In the genomic region with DNA sequence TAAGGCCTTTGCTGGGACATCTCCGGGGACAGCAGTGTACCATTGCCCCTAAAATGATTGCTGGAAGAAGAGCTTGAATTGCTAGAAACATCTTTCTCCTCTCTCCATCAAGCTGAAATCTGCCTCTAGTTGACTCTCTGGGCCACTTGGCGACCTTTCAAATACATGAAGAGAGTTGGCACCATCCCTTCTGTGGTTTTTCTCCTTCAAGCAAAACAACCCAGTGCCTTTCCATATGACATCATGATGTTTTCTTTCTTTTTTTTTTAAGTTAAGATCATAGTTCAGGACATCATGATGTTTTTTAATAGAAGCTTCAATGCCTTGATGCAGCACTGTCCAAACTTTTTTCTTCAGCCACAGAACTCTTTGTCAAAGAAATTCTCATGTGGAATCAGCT, we compare ENCODE assay signal across 25 cellular contexts.
DNase-seq lines count a peak whose midpoint lies in the region; ATAC-seq lines count a peak whose summit lies in the region.
"Had no signal": no experiment of that assay in that cellular context is flagged by ENCODE, and none has a peak within 500 bp of the region (broad histone marks: within the 10 kb centered on the region; RNA-seq: fewer than 3 reads in every experiment).

No MANE protein-coding gene starts in this region.

- ATAC-seq in HG03571 (IDR thresholded peaks at IDR 0.05; ENCODE audit: unreplicated experiment) (no peak), HG03025 (IDR thresholded peaks at IDR 0.05; ENCODE audit: low FRiP score, unreplicated experiment) (no peak)
- ATAC-seq: CD8-positive, alpha-beta T cell; lower lobe of right lung; psoas muscle; stimulated activated naive CD8-positive, alpha-beta T cell treated with anti-CD3 and anti-CD28 coated beads, Interleukin-15, amount 100 ng/mL, for 72 hours; WTC11 had no signal

- DNase-seq in DMS79 (lab: John Stamatoyannopoulos, UW), result peak; percentile 1
- DNase-seq in LHCN-M2 (ENCODE audit: low read depth), result peak; percentile 5
- DNase-seq in cerebellar cortex (ENCODE audit: low spot score), result peak; percentile 10
- peak; percentile 36 for DNase-seq in kidney glomerular epithelial cell (lab: John Stamatoyannopoulos, UW)
- no peak for DNase-seq in C1 segment of cervical spinal cord (lab: John Stamatoyannopoulos, UW)
- DNase-seq in SKM-1 treated with dmso at 0.1 percent for 144 hours (lab: John Stamatoyannopoulos, UW; ENCODE audit: unreplicated experiment), result no peak
- DNase-seq: activated CD4-positive, alpha-beta T cell treated with anti-CD3 and anti-CD28 coated beads, Interleukin-2, amount 50 U/mL, for 4 hours; activated CD8-positive, alpha-beta memory T cell treated with anti-CD3 and anti-CD28 coated beads, Interleukin-2, amount 50 U/mL, for 48 hours; activated gamma-delta T cell treated with Interleukin-2 at 50 U/mL for 16 hours; CD8-positive, alpha-beta T cell; cerebellar nuclear complex; DND-41; effector CD8-positive, alpha-beta T cell; lower lobe of right lung; NCI-H1436; NCI-H226; psoas muscle; spleen; stimulated activated CD4-positive, alpha-beta T cell treated with anti-CD3 and anti-CD28 coated beads, Interleukin-4, amount 100 ng/mL, for 4 hours; stimulated activated naive CD8-positive, alpha-beta T cell treated with anti-CD3 and anti-CD28 coated beads, Interleukin-15, amount 100 ng/mL, for 72 hours; T-helper 2 cell; trophoblast cell had no signal

Comparison
In these comparisons a context has a peak if more than half of its experiments do, and no peak if none do; other contexts are left out.
1. DNase-seq: peak in DMS79 (single experiment), LHCN-M2 (single experiment), cerebellar cortex (single experiment) and kidney glomerular epithelial cell (single experiment); none in C1 segment of cervical spinal cord (0 of 14) and SKM-1 treated with dmso at 0.1 percent for 144 hours (single experiment).